Comparison of ENCODE assay signal across 23 cellular contexts in the genomic region with DNA sequence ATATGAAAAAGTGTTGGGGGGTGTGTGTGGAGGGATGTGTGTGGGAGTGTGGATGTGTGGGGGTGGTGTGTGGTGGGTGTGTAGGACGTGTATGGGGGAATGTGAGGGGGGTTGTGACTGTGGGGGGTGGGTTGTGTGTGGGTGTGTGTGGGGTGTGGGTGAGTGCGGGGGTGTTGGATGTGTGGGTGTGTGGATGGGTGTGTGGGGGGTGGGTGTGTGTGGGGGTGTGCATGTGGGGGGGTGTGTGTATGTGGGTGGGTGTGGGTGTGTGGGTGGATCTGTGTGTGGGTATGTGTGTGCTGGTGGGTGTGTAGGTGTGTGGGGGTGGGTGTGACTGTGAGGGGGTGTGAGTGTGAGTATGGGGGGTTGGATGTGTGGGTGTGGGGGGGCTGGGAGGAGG. TPM values are rescaled to one million over a fixed set of nuclear protein-coding genes. Genes with fewer than 3 reads are reported as not detected.
"Had no signal": no experiment of that assay in that cellular context is flagged by ENCODE, and none has a peak within 500 bp of the region (broad histone marks: within the 10 kb centered on the region; RNA-seq: fewer than 3 reads in every experiment).

No MANE protein-coding gene starts in this region.

- FAIRE-seq: HTR-8/SVneo, RCC 7860 had no signal

- H3K4me2 ChIP-seq: SK-N-SH had no signal

- H3K9me3 ChIP-seq: SK-N-SH had no signal

- DNase-seq: Kasumi-1, MM.1S, NCI-H1092 treated with DMSO at 0.1 percent for 48 hours, NCI-H1436, NCI-H187, NCI-H2029, NCI-H2081 treated with DMSO at 0.1 percent for 48 hours, NCI-H2171, NCI-H226, NCI-H446, NCI-H510A, NCI-H524 treated with DMSO at 0.1 percent for 48 hours, NCI-H69, NCI-H774, Right ventricle myocardium superior, RPMI8226, SIG-M5, SK-N-SH, SW 1271 had no signal

- H3K27ac ChIP-seq: HL-60 had no signal

- H3K9ac ChIP-seq: KMS-11, SK-N-SH had no signal

RNA-seq across cellular contexts. Expression of gene KDR, which starts 47.8 kb away (rescaled TPM):
- polyA plus RNA-seq: SK-N-SH had no signal
